Comparison of ENCODE assay signal across 15 cellular contexts in genomic region chr6:16240618-16241320, GRCh38.
"Had no signal": no experiment of that assay in that cellular context is flagged by ENCODE, and none has a peak within 500 bp of the region (broad histone marks: within the 10 kb centered on the region; RNA-seq: fewer than 3 reads in every experiment).

No MANE protein-coding gene starts in this region.

- FAIRE-seq: colon, endothelial cell of umbilical vein had no signal

- H3K9me3 ChIP-seq: mucosa of descending colon, SJSA1 had no signal

- H3K27ac ChIP-seq: cardiac muscle cell, SJSA1 had no signal

- DNase-seq: activated CD4-positive, alpha-beta T cell treated with anti-CD3 and anti-CD28 coated beads, Interleukin-2, amount 50 U/mL, for 48 hours; activated CD4-positive, CD25-positive, alpha-beta regulatory T cell treated with anti-CD3 and anti-CD28 coated beads, Interleukin-2, amount 50 U/mL, for 72 hours; activated gamma-delta T cell; activated naive CD8-positive, alpha-beta T cell treated with anti-CD3 and anti-CD28 coated beads for 36 hours; activated T-cell treated with anti-CD3 and anti-CD28 coated beads, Interleukin-2, amount 50 U/mL, for 4 hours; aorta; hypothalamus; mucosa of descending colon; naive thymus-derived CD8-positive, alpha-beta T cell; occipital lobe; SW 1271 had no signal

- H3K36me3 ChIP-seq: cardiac muscle cell, SJSA1 had no signal

- H3K4me3 ChIP-seq: cardiac muscle cell, mucosa of descending colon, SJSA1 had no signal

- H3K27me3 ChIP-seq: SJSA1 had no signal
